22 cellular contexts compared by ENCODE assay signal in the genomic region with DNA sequence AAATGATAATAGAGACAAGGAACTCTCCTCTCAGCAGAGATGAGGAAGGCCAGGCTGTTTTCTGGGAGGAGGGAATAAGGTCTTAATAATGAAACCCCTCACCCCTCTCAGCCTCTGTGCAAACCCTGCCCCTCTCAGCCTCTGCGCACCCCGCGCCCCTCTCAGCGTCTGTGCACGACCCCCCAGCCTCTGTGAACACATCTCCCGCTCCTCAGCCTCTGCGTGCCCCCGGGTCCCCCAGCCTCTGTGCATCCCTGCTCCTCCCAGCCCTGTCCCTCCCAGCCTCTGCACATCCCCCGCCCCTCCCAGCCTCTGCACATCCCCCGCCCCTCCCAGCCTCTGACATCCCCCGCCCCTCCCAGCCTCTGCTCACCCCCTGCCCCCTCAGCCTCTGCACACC.
"Had no signal": no experiment of that assay in that cellular context is flagged by ENCODE, and none has a peak within 500 bp of the region (broad histone marks: within the 10 kb centered on the region; RNA-seq: fewer than 3 reads in every experiment).

No MANE protein-coding gene starts in this region.

- H3K4me1 Mint-ChIP-seq: memory B cell; stimulated activated effector memory CD8-positive, alpha-beta T cell treated with anti-CD3 and anti-CD28 coated beads, Interleukin-12 subunit alpha, Interleukin-12 subunit beta, amount 100 ng/mL, for 72 hours had no signal

- DNase-seq: effector memory CD4-positive, alpha-beta T cell; esophagus squamous epithelium; foreskin fibroblast; glutamatergic neuron; islet precursor cell; midbrain; nucleus accumbens; pancreas; right cardiac atrium; stimulated activated CD4-positive, alpha-beta T cell treated with anti-CD3 and anti-CD28 coated beads, Interleukin-4, amount 100 ng/mL, for 1 hour; stimulated activated CD8-positive, alpha-beta memory T cell treated with anti-CD3 and anti-CD28 coated beads, Interleukin-4, amount 100 ng/mL, for 48 hours; stimulated activated naive CD8-positive, alpha-beta T cell treated with anti-CD3 and anti-CD28 coated beads, Interleukin-15, Interleukin-2, amounts not matched to agents 100 U/mL and 50 U/mL, for 24 hours had no signal

- H3K36me3 ChIP-seq: esophagus squamous epithelium, gastroesophageal sphincter, neural progenitor cell, pancreas, tibial artery had no signal

- H3K36me3 Mint-ChIP-seq: memory B cell; natural killer cell treated with Interleukin-12 subunit alpha and Interleukin-12 subunit beta and Interleukin-15 and Interleukin-18, amount 100 ng/mL, for 72 hours; neural progenitor cell; stimulated activated effector memory CD8-positive, alpha-beta T cell treated with anti-CD3 and anti-CD28 coated beads, Interleukin-12 subunit alpha, Interleukin-12 subunit beta, amount 100 ng/mL, for 72 hours had no signal

- H3K4me1 ChIP-seq: esophagus squamous epithelium, gastroesophageal sphincter, neural progenitor cell, pancreas, tibial artery had no signal

- H3K4me3 Mint-ChIP-seq: memory B cell; natural killer cell treated with Interleukin-12 subunit alpha and Interleukin-12 subunit beta and Interleukin-15 and Interleukin-18, amount 100 ng/mL, for 72 hours; neural progenitor cell; stimulated activated effector memory CD8-positive, alpha-beta T cell treated with anti-CD3 and anti-CD28 coated beads, Interleukin-12 subunit alpha, Interleukin-12 subunit beta, amount 100 ng/mL, for 72 hours had no signal

- H3K27ac Mint-ChIP-seq: memory B cell; natural killer cell treated with Interleukin-12 subunit alpha and Interleukin-12 subunit beta and Interleukin-15 and Interleukin-18, amount 100 ng/mL, for 72 hours; neural progenitor cell; progenitor cell of endocrine pancreas; stimulated activated effector memory CD8-positive, alpha-beta T cell treated with anti-CD3 and anti-CD28 coated beads, Interleukin-12 subunit alpha, Interleukin-12 subunit beta, amount 100 ng/mL, for 72 hours had no signal

- H3K9me3 Mint-ChIP-seq: natural killer cell treated with Interleukin-12 subunit alpha and Interleukin-12 subunit beta and Interleukin-15 and Interleukin-18, amount 100 ng/mL, for 72 hours; stimulated activated effector memory CD8-positive, alpha-beta T cell treated with anti-CD3 and anti-CD28 coated beads, Interleukin-12 subunit alpha, Interleukin-12 subunit beta, amount 100 ng/mL, for 72 hours had no signal

- H3K27ac ChIP-seq: epithelial cell of prostate, esophagus squamous epithelium, gastroesophageal sphincter, neural progenitor cell, pancreas, tibial artery had no signal

- H3K4me3 ChIP-seq: esophagus squamous epithelium, gastroesophageal sphincter, neural progenitor cell, pancreas, smooth muscle cell, tibial artery had no signal

- H3K9me3 ChIP-seq: esophagus squamous epithelium, pancreas, tibial artery had no signal

- H3K27me3 ChIP-seq: neural progenitor cell, pancreas had no signal

- ATAC-seq: gastroesophageal sphincter; left lobe of liver; pancreas; right cardiac atrium; stimulated activated effector memory CD8-positive, alpha-beta T cell treated with anti-CD3 and anti-CD28 coated beads, Interleukin-12 subunit alpha, Interleukin-12 subunit beta, amount 100 ng/mL, for 72 hours; stimulated activated naive CD8-positive, alpha-beta T cell treated with anti-CD3 and anti-CD28 coated beads, Interleukin-15, Interleukin-2, amounts not matched to agents 100 U/mL and 50 U/mL, for 24 hours had no signal

- H3K27me3 Mint-ChIP-seq: progenitor cell of endocrine pancreas had no signal
